Comparison of ENCODE assay signal across 1 cellular context in the genomic region with DNA sequence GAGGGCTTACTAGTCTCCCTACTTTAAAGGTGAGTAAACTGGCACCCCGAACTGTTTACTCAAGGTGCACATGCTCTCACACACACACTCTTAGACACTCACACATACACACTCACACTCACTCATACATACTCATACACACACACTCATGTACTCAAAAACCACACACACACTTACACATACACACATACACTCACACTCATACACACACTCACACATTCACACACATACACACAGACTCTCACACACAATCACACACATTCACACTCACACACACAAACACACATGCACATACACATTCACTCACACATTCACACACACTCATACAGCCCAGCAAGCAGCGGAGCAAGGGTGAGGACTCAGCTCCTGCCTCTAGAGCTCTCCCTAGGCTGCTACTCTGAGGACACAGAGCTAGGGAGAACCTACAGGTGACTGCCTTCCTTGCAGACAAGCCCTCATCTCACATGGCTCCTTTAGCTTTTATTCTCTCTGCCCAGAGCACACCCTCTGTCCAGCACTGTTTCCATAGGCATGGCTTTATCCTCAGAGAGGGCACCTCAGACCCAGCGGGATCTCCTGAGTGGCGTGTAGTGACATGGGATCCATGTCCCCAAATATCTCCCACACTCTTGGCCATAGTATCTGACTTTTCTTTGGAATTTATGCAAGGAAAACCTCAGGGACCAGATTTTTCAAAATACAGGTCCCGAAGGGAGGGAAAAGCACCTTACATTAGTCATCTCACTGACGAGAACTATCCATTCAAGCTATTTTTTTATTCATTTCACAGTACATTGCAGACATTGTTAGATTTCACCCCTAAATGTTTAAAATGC.
TF ChIP-seq lines count a peak whose summit lies in the region.

No MANE protein-coding gene starts in this region.

TF ChIP-seq in HCT116, 20 proteins besides CTCF, POLR2A, EP300 and RAD21:
- TF ChIP-seq, protein P1, sequence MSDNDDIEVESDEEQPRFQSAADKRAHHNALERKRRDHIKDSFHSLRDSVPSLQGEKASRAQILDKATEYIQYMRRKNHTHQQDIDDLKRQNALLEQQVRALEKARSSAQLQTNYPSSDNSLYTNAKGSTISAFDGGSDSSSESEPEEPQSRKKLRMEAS (IDR thresholded peaks at IDR 0.05): no peak
- no peak for TF ChIP-seq FOSL1 (IDR thresholded peaks at IDR 0.05; ENCODE audit: low read depth)
- TF ChIP-seq, protein P2, sequence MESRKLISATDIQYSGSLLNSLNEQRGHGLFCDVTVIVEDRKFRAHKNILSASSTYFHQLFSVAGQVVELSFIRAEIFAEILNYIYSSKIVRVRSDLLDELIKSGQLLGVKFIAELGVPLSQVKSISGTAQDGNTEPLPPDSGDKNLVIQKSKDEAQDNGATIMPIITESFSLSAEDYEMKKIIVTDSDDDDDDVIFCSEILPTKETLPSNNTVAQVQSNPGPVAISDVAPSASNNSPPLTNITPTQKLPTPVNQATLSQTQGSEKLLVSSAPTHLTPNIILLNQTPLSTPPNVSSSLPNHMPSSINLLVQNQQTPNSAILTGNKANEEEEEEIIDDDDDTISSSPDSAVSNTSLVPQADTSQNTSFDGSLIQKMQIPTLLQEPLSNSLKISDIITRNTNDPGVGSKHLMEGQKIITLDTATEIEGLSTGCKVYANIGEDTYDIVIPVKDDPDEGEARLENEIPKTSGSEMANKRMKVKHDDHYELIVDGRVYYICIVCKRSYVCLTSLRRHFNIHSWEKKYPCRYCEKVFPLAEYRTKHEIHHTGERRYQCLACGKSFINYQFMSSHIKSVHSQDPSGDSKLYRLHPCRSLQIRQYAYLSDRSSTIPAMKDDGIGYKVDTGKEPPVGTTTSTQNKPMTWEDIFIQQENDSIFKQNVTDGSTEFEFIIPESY (IDR thresholded peaks at IDR 0.05; ENCODE audit: extremely low read depth, insufficient replicate concordance, low read length): no peak
- TF ChIP-seq, protein P3, sequence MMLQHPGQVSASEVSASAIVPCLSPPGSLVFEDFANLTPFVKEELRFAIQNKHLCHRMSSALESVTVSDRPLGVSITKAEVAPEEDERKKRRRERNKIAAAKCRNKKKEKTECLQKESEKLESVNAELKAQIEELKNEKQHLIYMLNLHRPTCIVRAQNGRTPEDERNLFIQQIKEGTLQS (IDR thresholded peaks at IDR 0.05): no peak
- TF ChIP-seq CBX3 (IDR thresholded peaks at IDR 0.05; ENCODE audit: low read depth): no peak
TF ChIP-seq in HCT116: peak in this region for 0.
